ENCODE assay signal across 1 cellular context in genomic region chr3:138186216-138186615, GRCh38.
TF ChIP-seq lines count a peak whose summit lies in the region.

No MANE protein-coding gene starts in this region.

TF ChIP-seq in K562, 482 proteins besides CTCF, POLR2A, EP300 and RAD21:
- TF ChIP-seq, protein P1, sequence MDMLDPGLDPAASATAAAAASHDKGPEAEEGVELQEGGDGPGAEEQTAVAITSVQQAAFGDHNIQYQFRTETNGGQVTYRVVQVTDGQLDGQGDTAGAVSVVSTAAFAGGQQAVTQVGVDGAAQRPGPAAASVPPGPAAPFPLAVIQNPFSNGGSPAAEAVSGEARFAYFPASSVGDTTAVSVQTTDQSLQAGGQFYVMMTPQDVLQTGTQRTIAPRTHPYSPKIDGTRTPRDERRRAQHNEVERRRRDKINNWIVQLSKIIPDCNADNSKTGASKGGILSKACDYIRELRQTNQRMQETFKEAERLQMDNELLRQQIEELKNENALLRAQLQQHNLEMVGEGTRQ (CRISPR knock-in tag; IDR thresholded peaks at IDR 0.05): no peak
- no peak for TF ChIP-seq E2F3 (CRISPR knock-in tag; IDR thresholded peaks at IDR 0.05)
- no peak for TF ChIP-seq ESRRB (CRISPR knock-in tag; IDR thresholded peaks at IDR 0.05; ENCODE audit: borderline replicate concordance)
TF ChIP-seq in K562: peak in this region for 0.
